Comparison of ENCODE assay signal across 15 cellular contexts in the genomic region with DNA sequence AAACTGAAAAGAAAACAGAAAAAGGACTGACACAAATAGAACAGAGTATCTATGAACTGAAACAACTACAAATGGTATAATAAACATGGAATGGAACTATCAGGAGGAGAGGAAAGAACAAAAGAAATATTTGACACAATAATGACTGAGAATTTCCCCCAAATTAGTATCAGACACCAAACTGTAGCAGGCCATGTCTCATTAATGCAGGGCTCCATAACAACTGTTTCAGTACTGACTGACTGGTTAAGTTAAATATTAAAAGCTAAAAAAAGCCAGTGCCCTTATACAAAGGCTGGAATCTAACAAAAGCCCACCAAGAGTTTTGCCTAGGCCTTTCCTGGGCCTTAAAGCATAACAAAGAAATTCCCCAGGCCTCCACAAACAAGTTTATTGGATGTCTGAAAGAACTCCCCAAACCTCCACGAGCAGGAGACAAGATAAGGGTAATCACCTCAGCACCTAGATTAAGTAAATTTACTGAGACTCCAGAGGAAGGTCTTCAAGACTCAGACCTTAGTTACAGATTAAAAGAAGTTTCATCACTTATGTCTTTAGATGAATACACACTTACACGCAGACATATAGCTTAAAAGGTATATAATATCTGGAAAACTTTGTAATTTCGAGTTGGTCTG. TPM values are rescaled to one million over a fixed set of nuclear protein-coding genes. Genes with fewer than 3 reads are reported as not detected.
DNase-seq lines count a peak whose midpoint lies in the region; ATAC-seq and TF ChIP-seq lines count a peak whose summit lies in the region.
"Had no signal": no experiment of that assay in that cellular context is flagged by ENCODE, and none has a peak within 500 bp of the region (broad histone marks: within the 10 kb centered on the region; RNA-seq: fewer than 3 reads in every experiment).

No MANE protein-coding gene starts in this region.

- peak; percentile 53 to 57 for DNase-seq in Caco-2
- peak; percentile 14 for DNase-seq in GM20000 (ENCODE audit: low spot score)
- no peak for DNase-seq in NCI-H2081 treated with DMSO at 0.1 percent for 48 hours (lab: John Stamatoyannopoulos, UW)
- DNase-seq in GM10248 (ENCODE audit: extremely low spot score): no peak
- DNase-seq in globus pallidus (ENCODE audit: low spot score): no peak
- no peak for DNase-seq in MM.1S
- DNase-seq: activated B cell treated with CpG ODN at 0.5 μM for 24 hours, activated gamma-delta T cell, colonic mucosa, HCEC 1CT had no signal

- no peaks in the 10 kb centered on the region for H3K9me2 ChIP-seq in MM.1S (replicated peaks; ENCODE audit: insufficient read depth, low read length)

- ATAC-seq in HG03354 (IDR thresholded peaks at IDR 0.05; ENCODE audit: poor library complexity, severe bottlenecking, unreplicated experiment): peak; percentile 85
- ATAC-seq: sciatic nerve had no signal

- H3K4me1 ChIP-seq in Caco-2 (peaks cover 34% of the 10 kb centered on the region), iPS-20b (ENCODE audit: insufficient read depth, low read length) (peaks cover 42% of the 10 kb centered on the region), MM.1S (ENCODE audit: low read length) (no peaks in the 10 kb centered on the region)
- H3K4me1 ChIP-seq: colonic mucosa had no signal

- H3K27me3 Mint-ChIP-seq in Caco-2 (ENCODE audit: insufficient read depth, unreplicated experiment): no peaks in the 10 kb centered on the region
- H3K27me3 Mint-ChIP-seq: activated B cell treated with CpG ODN at 0.5 μM for 24 hours had no signal

- peaks cover 15% of the 10 kb centered on the region for H3K36me3 Mint-ChIP-seq in Caco-2 (ENCODE audit: insufficient read depth, unreplicated experiment)

- H3K79me2 ChIP-seq in MM.1S (ENCODE audit: low read length): peaks cover 63% of the 10 kb centered on the region

- no peaks in the 10 kb centered on the region for H3F3A ChIP-seq in MM.1S (ENCODE audit: insufficient read depth, low read length)

- H2AFZ ChIP-seq in MM.1S (ENCODE audit: low read length): no peak overlapping the region

- BruUV-seq in Caco-2 (replicated peaks; lab: Mats Ljungman, UMichigan): no TSS peak

- intact Hi-C loops in Caco-2 (cut with micrococcal nuclease; ENCODE audit: unreplicated experiment): loop anchor here (1.0 to 5.0 kb wide), 2 partner anchors 26 to 43 kb away; partner anchors contain the start of gene KPNA1

- POLR2A ChIA-PET in Caco-2 (lab: Charles Lee): no interaction called here
- POLR2A ChIA-PET in GM10248 (lab: Yijun Ruan, JAX): no interaction called here

- TF ChIP-seq CTCF in Caco-2 (IDR thresholded peaks at IDR 0.05; ENCODE audit: insufficient read depth in 1 of 2, low read depth in 1 of 2, low read length in 1 of 2, severe bottlenecking in 1 of 2, unreplicated experiment in 1 of 2) (no peak), GM20000 (IDR thresholded peaks at IDR 0.05; ENCODE audit: extremely low read depth, missing control alignments) (no peak), GM10248 (IDR thresholded peaks at IDR 0.05; ENCODE audit: control extremely low read depth, extremely low read depth, low read depth, missing control alignments) (no peak), MM.1S (IDR thresholded peaks at IDR 0.05; ENCODE audit: low read length) (no peak)

- H3K27ac Mint-ChIP-seq in Caco-2 (ENCODE audit: unreplicated experiment): peak overlapping the region; percentile 1

- H3K36me3 ChIP-seq in Caco-2 (ENCODE audit: control insufficient read depth, insufficient read depth, low read length) (peaks cover 1% of the 10 kb centered on the region; the same call in 1 of the 2 replicates), iPS-20b (ENCODE audit: insufficient read depth, low read depth, low read length) (peaks cover 23% of the 10 kb centered on the region), MM.1S (replicated peaks; ENCODE audit: insufficient read depth, low read length) (0 out of 2 replicates have a peak, but pooled peaks cover 6% of the 10 kb centered on the region)
- H3K36me3 ChIP-seq: colonic mucosa had no signal

- H3K9ac ChIP-seq in iPS-20b (ENCODE audit: low read depth, low read length) (0 out of 2 replicates have a peak overlapping the region, but pooled peaks have one; percentile 14), MM.1S (ENCODE audit: low read length) (no peak overlapping the region)
- H3K9ac ChIP-seq: BLaER1 treated with 17β-estradiol and CSF1 and Interleukin-3, amounts not matched to agents 10 nM and 100 nM had no signal

- H3K4me1 Mint-ChIP-seq in Caco-2 (ENCODE audit: low read depth, unreplicated experiment): peaks cover 34% of the 10 kb centered on the region

- peaks cover 8% of the 10 kb centered on the region for H4K20me1 ChIP-seq in MM.1S (ENCODE audit: insufficient read depth, low read length)

- H3K4me2 ChIP-seq in MM.1S (ENCODE audit: low read depth, low read length): no peak overlapping the region

- H3K4me3 Mint-ChIP-seq in Caco-2 (ENCODE audit: unreplicated experiment): peak overlapping the region; percentile 20
- H3K4me3 Mint-ChIP-seq: activated B cell treated with CpG ODN at 0.5 μM for 24 hours had no signal

- H3K27ac ChIP-seq in iPS-20b (ENCODE audit: low read length) (no peak overlapping the region), MM.1S (ENCODE audit: low read length) (no peak overlapping the region)
- H3K27ac ChIP-seq: BLaER1 treated with 17β-estradiol and CSF1 and Interleukin-3, amounts not matched to agents 10 nM and 100 nM; colonic mucosa; vagina had no signal

- H3K9me3 ChIP-seq in Caco-2: no peaks in the 10 kb centered on the region
- H3K9me3 ChIP-seq in iPS-20b (ENCODE audit: insufficient read depth, low read depth, low read length): no peaks in the 10 kb centered on the region
- H3K9me3 ChIP-seq in MM.1S (replicated peaks; ENCODE audit: insufficient read depth, low read length): no peaks in the 10 kb centered on the region
- H3K9me3 ChIP-seq: BLaER1 treated with 17β-estradiol and CSF1 and Interleukin-3, amounts not matched to agents 10 nM and 100 nM; colonic mucosa; vagina had no signal

- no peaks in the 10 kb centered on the region for H3K27me3 ChIP-seq in Caco-2 (replicated peaks; ENCODE audit: control insufficient read depth, insufficient read depth, low read length)
- peaks cover 12% of the 10 kb centered on the region; the same call in 1 of the 2 replicates for H3K27me3 ChIP-seq in iPS-20b (ENCODE audit: insufficient read depth, low read length)
- H3K27me3 ChIP-seq in MM.1S (replicated peaks; ENCODE audit: insufficient read depth, low read length): no peaks in the 10 kb centered on the region
- H3K27me3 ChIP-seq: BLaER1 treated with 17β-estradiol and CSF1 and Interleukin-3, amounts not matched to agents 10 nM and 100 nM; colonic mucosa; vagina had no signal

- no peaks in the 10 kb centered on the region for H3K9me3 Mint-ChIP-seq in Caco-2 (ENCODE audit: unreplicated experiment)
- H3K9me3 Mint-ChIP-seq: activated B cell treated with CpG ODN at 0.5 μM for 24 hours had no signal

- H3K4me3 ChIP-seq in Caco-2 (ENCODE audit: low read depth, low read length): no peak overlapping the region
- H3K4me3 ChIP-seq in iPS-20b (ENCODE audit: low read length): peak overlapping the region; percentile 50
- H3K4me3 ChIP-seq in MM.1S (ENCODE audit: low read length): no peak overlapping the region
- H3K4me3 ChIP-seq: BLaER1 treated with 17β-estradiol and CSF1 and Interleukin-3, amounts not matched to agents 10 nM and 100 nM; colonic mucosa; vagina had no signal

- CTCF ChIA-PET in Caco-2 (lab: Charles Lee) (interaction anchor here (0.5 kb wide), 1 partner anchor 210 kb away, joined by 3 read pairs; no protein-coding TSS in a partner anchor), GM10248 (lab: Yijun Ruan, JAX) (interaction anchor here (0.8 to 3.5 kb wide), 6 partner anchors 9 to 211 kb away, joined by 3 to 12 read pairs (median 4); no protein-coding TSS in a partner anchor)

RNA-seq across cellular contexts. Expression of gene KPNA1, which starts 45.7 kb away (rescaled TPM):
- 82.0 and 84.6 TPM in 2 replicates for total RNA-seq in Caco-2 (2022)

RNA-seq across cellular contexts. Expression of gene WDR5B, which starts 53.2 kb away (rescaled TPM):
- 4.4 and 4.7 TPM in 2 replicates for total RNA-seq in Caco-2 (2022)

Comparison
In these comparisons a context has a peak if more than half of its experiments do, and no peak if none do; other contexts are left out.
1. DNase-seq: peak in Caco-2 (2 of 2) and GM20000 (single experiment); none in NCI-H2081 treated with DMSO at 0.1 percent for 48 hours (single experiment), GM10248 (single experiment), globus pallidus (single experiment) and MM.1S (single experiment).